ENCODE assay signal across 8 cellular contexts in the genomic region with DNA sequence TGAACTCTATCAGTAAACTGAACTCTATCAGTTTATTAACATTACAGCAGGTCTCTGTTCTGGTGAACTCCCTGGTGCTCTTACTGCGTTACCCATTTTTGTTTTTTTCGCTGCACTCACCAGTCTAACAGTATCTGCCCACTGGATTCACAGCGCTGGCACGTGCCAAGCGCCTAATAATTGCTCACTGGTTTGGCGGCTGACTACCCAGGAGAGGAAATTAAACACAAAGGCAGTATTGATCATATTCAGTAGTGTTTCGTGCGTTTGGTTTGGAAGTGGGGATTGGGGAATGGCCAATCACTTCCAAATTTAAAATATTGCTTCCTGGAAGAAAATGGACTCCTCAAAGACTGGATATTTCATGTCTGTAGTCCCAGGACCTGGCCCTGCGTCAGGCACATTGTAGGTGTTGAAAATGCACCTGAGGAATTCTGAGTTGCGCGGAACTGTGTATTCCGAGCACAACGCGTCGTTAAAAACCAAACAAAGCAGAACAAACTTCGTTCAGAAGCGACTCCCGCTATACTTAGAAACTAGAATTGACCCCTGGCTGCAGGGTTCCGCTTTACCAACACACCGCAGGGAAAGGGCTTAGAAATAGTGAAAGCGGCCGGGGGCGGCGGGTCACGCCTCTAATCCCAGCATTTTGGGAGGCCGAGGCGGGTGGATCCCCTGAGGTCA. TPM values are rescaled to one million over a fixed set of nuclear protein-coding genes. Genes with fewer than 3 reads are reported as not detected.
A peak's percentile ranks its signal among the peaks of the same experiment; 100 is the strongest.
DNase-seq lines count a peak whose midpoint lies in the region; ATAC-seq, FAIRE-seq and TF ChIP-seq lines count a peak whose summit lies in the region.

No MANE protein-coding gene starts in this region.

- peak overlapping the region; percentile 93 for H3K4me3 Mint-ChIP-seq in activated T-helper 17 cell treated with anti-CD3 and anti-CD28 coated beads, Interleukin-2, amount 50 U/mL, for 72 hours

- peak overlapping the region; percentile 93 for H3K4me2 ChIP-seq in A549

- ATAC-seq in A549, result peak in 1 of 2 experiments; percentile 22; a peak in 3 of 6 replicates
- ATAC-seq in GM18502 (IDR thresholded peaks at IDR 0.05; ENCODE audit: poor library complexity, unreplicated experiment), result peak; percentile 30
- ATAC-seq in HG03045 (IDR thresholded peaks at IDR 0.05; ENCODE audit: unreplicated experiment), result peak; percentile 27
- peak; percentile 13 for ATAC-seq in activated T-helper 17 cell treated with anti-CD3 and anti-CD28 coated beads, Interleukin-2, amount 50 U/mL, for 72 hours (replicated peaks)
- ATAC-seq in GM18873 (IDR thresholded peaks at IDR 0.05; ENCODE audit: low FRiP score, unreplicated experiment), result no peak

- peak in 1 of 2 experiments; percentile 33 for DNase-seq in A549 (ENCODE audit: low read depth in 1 of 2, low spot score in 1 of 2)
- DNase-seq in NOMO-1 (lab: John Stamatoyannopoulos, UW; ENCODE audit: unreplicated experiment in 2 of 2), result peak; percentile 59
- DNase-seq in fibroblast of villous mesenchyme (ENCODE audit: low read depth), result no peak

- H3K36me3 ChIP-seq in neuron (ENCODE audit: insufficient read depth, low read length), result peaks cover 29% of the 10 kb centered on the region

- WGBS in A549 (ENCODE audit: missing lambda C conversion rate), result 2% methylated on average over 27 of the region's 27 CpGs

- H3K4me1 ChIP-seq in A549 (peaks cover 25% of the 10 kb centered on the region), neuron (ENCODE audit: insufficient read depth, low read length) (peaks cover 20% of the 10 kb centered on the region)

- H3K27ac Mint-ChIP-seq in activated T-helper 17 cell treated with anti-CD3 and anti-CD28 coated beads, Interleukin-2, amount 50 U/mL, for 72 hours, result peak overlapping the region; percentile 99

- H3K4me3 ChIP-seq in A549 (peak overlapping the region; percentile 89), fibroblast of villous mesenchyme (ENCODE audit: low read depth, low read length) (peak overlapping the region; percentile 85), neuron (ENCODE audit: low read length) (peak overlapping the region; percentile 68)

- H3K4me1 Mint-ChIP-seq in activated T-helper 17 cell treated with anti-CD3 and anti-CD28 coated beads, Interleukin-2, amount 50 U/mL, for 72 hours, result peaks cover 23% of the 10 kb centered on the region

- peak overlapping the region; percentile 96 to 98 for H3K27ac ChIP-seq in A549

- TF ChIP-seq CTCF in A549 (IDR thresholded peaks at IDR 0.05), result no peak
- TF ChIP-seq CTCF in fibroblast of villous mesenchyme (IDR thresholded peaks at IDR 0.05; ENCODE audit: insufficient read depth, low read depth, low read length), result no peak

- TF ChIP-seq EP300 in A549 (IDR thresholded peaks at IDR 0.05), result no peak

- no peak for TF ChIP-seq RAD21 in A549 (conservative IDR thresholded peaks at IDR 0.05 in 1 of 2, IDR thresholded peaks at IDR 0.05 in 1 of 2)

- POLR2A ChIA-PET in A549 (lab: Yijun Ruan, JAX), result interaction anchor here (0.6 to 1.1 kb wide), 2 partner anchors 15 to 1185 kb away, joined by 3 to 13 read pairs; a partner anchor contains a TSS

- TF ChIP-seq POLR2A in A549 (IDR thresholded peaks at IDR 0.05; ENCODE audit: low read length), result no peak

- H3K27me3 ChIP-seq in neuron (ENCODE audit: insufficient read depth, low read length), result no peaks in the 10 kb centered on the region

- no peak for FAIRE-seq in A549 (lab: Jason Lieb, UNC)

- H3K27me3 Mint-ChIP-seq in activated T-helper 17 cell treated with anti-CD3 and anti-CD28 coated beads, Interleukin-2, amount 50 U/mL, for 72 hours, result no peaks in the 10 kb centered on the region

- no peaks in the 10 kb centered on the region for H3K9me3 Mint-ChIP-seq in activated T-helper 17 cell treated with anti-CD3 and anti-CD28 coated beads, Interleukin-2, amount 50 U/mL, for 72 hours

- CTCF ChIA-PET in A549 (lab: Yijun Ruan, JAX), result interaction anchor here (5.9 kb wide), 1 partner anchor 14 kb away, joined by 29 read pairs; a partner anchor contains a TSS

- H3K9me3 ChIP-seq in A549, result no peaks in the 10 kb centered on the region
- H3K9me3 ChIP-seq in neuron (ENCODE audit: low read length), result no peaks in the 10 kb centered on the region

- peaks cover 52% of the 10 kb centered on the region for H3K36me3 Mint-ChIP-seq in activated T-helper 17 cell treated with anti-CD3 and anti-CD28 coated beads, Interleukin-2, amount 50 U/mL, for 72 hours (ENCODE audit: low read depth)

- H2AFZ ChIP-seq in neuron (ENCODE audit: low read depth, low read length), result peak overlapping the region; percentile 48

TF ChIP-seq in A549, 52 proteins besides CTCF, POLR2A, EP300 and RAD21:
- TF ChIP-seq, protein P1, sequence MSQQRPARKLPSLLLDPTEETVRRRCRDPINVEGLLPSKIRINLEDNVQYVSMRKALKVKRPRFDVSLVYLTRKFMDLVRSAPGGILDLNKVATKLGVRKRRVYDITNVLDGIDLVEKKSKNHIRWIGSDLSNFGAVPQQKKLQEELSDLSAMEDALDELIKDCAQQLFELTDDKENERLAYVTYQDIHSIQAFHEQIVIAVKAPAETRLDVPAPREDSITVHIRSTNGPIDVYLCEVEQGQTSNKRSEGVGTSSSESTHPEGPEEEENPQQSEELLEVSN (IDR thresholded peaks at IDR 0.05; ENCODE audit: borderline replicate concordance, low read depth), result peak; percentile 59; the same call in 1 of the 2 replicates
- TF ChIP-seq, protein P2, sequence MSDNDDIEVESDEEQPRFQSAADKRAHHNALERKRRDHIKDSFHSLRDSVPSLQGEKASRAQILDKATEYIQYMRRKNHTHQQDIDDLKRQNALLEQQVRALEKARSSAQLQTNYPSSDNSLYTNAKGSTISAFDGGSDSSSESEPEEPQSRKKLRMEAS (IDR thresholded peaks at IDR 0.05), result peak; percentile 78
- TF ChIP-seq ZC3H11A (IDR thresholded peaks at IDR 0.05) (no peak), EHF (CRISPR knock-in tag; IDR thresholded peaks at IDR 0.05) (0 out of 2 replicates have a peak, but pooled peaks have one; percentile 33), CBX8 (IDR thresholded peaks at IDR 0.05) (no peak), BHLHE40 (IDR thresholded peaks at IDR 0.05; ENCODE audit: low read depth, low read length) (peak; percentile 84), CHD4 (IDR thresholded peaks at IDR 0.05; ENCODE audit: borderline replicate concordance) (peak; percentile 73; the same call in 1 of the 2 replicates), ESRRA (IDR thresholded peaks at IDR 0.05; ENCODE audit: borderline replicate concordance, low read length) (no peak)

RNA-seq across cellular contexts. Expression of a gene that starts 1.1 kb away (rescaled TPM):
- polyA plus RNA-seq in A549 (2011; rRNA removed) (2,499 and 2,743 TPM in 2 replicates), A549 (2017; fragmentation: RNase III; extraction: RNeasy Plus Mini Kit Qiagen cat#74134 plus additional on column Dnase treatment) (1,913 to 2,040 TPM (median 1,987 TPM) in 3 replicates)
- 3,589 and 4,526 TPM in 2 replicates for polyA plus RNA-seq in A549 (2012; cell fraction: cytosol; rRNA removed)
- 1,277 and 1,380 TPM in 2 replicates for polyA plus RNA-seq in A549 (2012; cell fraction: nucleus; rRNA removed)
- 1,277 and 1,661 TPM in 2 replicates for polyA minus RNA-seq in A549 (2011; rRNA and poly(A)+ RNA removed)
- 1,000 to 10,000 TPM; 1,467 to 1,579 TPM for total RNA-seq in activated T-helper 17 cell treated with anti-CD3 and anti-CD28 coated beads, Interleukin-2, amount 50 U/mL, for 72 hours
- total RNA-seq in fibroblast of villous mesenchyme, result 603 and 770 TPM in 2 replicates

RNA-seq across cellular contexts. Expression of a gene that starts 14.9 kb away (rescaled TPM):
- 13.2 and 17.4 TPM in 2 replicates for polyA plus RNA-seq in A549 (2011; rRNA removed)
- polyA plus RNA-seq in A549 (2012; cell fraction: cytosol; rRNA removed), result 2.5 and 2.8 TPM in 2 replicates
- 1.4 and 3.2 TPM in 2 replicates for polyA plus RNA-seq in A549 (2012; cell fraction: nucleus; rRNA removed)
- 4.2 to 4.5 TPM (median 4.2 TPM) in 3 replicates for polyA plus RNA-seq in A549 (2017; fragmentation: RNase III; extraction: RNeasy Plus Mini Kit Qiagen cat#74134 plus additional on column Dnase treatment)
- 4.1 and 4.5 TPM in 2 replicates for polyA minus RNA-seq in A549 (2011; rRNA and poly(A)+ RNA removed)
- total RNA-seq in activated T-helper 17 cell treated with anti-CD3 and anti-CD28 coated beads, Interleukin-2, amount 50 U/mL, for 72 hours, result 1 to 10 TPM; 3.9 to 4.1 TPM
- total RNA-seq in fibroblast of villous mesenchyme, result 4.8 and 11.2 TPM in 2 replicates

RNA-seq across cellular contexts. Expression of a gene that starts 55.6 kb away (rescaled TPM):
- 0.09 TPM in 1 of 2 replicates, not detected in the other for polyA plus RNA-seq in A549 (2011; rRNA removed)
- 0.03 TPM in 1 of 2 replicates, not detected in the other for polyA plus RNA-seq in A549 (2012; cell fraction: cytosol; rRNA removed)
- polyA plus RNA-seq in A549 (2012; cell fraction: nucleus; rRNA removed), result not detected in 2 replicates
- 0.13 TPM in 1 of 3 replicates, not detected in the others for polyA plus RNA-seq in A549 (2017; fragmentation: RNase III; extraction: RNeasy Plus Mini Kit Qiagen cat#74134 plus additional on column Dnase treatment)
- not detected in 2 replicates for polyA minus RNA-seq in A549 (2011; rRNA and poly(A)+ RNA removed)
- 1 to 10 TPM; 2.3 to 3.1 TPM for total RNA-seq in activated T-helper 17 cell treated with anti-CD3 and anti-CD28 coated beads, Interleukin-2, amount 50 U/mL, for 72 hours
- not detected in 2 replicates for total RNA-seq in fibroblast of villous mesenchyme
